ENCODE assay signal across 8 cellular contexts in the genomic region with DNA sequence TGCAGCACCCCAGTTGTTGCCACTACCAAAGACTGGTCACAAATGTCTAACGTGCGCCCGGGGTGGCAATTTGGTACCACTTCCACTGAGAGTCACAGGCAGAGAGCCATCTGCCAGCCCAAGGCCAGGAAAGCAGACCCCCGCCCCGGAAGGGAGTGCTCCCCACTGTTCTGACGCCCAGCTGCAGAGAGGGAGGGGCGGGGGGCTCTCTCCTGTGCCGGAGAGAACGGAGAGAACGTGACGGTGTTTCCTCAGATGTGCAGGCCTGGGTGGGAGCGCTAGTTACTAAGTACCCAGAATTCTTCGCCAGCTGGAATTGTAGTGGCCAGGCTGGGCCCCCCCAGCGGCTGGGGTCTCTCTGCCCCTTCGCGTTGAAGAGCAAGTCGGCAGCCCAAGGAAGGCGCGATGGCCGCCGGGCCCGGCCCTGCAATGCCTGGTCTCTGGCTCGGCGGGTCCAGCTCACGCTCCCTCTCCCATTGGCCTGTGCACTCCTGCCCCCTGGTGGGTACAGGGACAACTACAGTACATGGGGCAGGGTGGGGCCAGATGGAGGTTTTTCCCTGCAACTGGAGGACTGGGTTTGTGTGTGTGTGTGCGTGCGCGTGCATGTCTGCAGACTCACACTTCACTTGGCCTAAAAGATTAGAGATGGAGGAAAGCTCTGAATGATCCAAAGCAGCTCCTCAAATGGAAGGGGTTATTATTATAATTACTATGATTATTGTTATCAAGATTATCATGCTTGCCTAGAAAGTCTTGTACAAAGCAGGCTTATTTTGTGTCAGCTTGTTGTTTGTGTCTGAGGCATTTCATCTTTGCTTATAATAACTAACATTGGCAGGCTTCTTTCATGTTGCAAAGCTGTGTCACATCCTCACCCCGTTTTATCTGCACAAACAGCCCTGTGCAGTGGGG.
DNase-seq lines count a peak whose midpoint lies in the region; ATAC-seq, FAIRE-seq and TF ChIP-seq lines count a peak whose summit lies in the region.

No MANE protein-coding gene starts in this region.

- CTCF ChIA-PET in activated CD4-positive, alpha-beta T cell treated with anti-CD3 and anti-CD28 coated beads for 36 hours (lab: Charles Lee), result interaction anchor here (0.6 to 3.1 kb wide), 24 partner anchors 10 to 853 kb away, joined by 3 to 30 read pairs (median 4); no protein-coding TSS in a partner anchor

- dilution Hi-C loops in keratinocyte (cut with MboI; ENCODE audit: extremely low pct_ligation_motif_present, low sequenced_read_pairs), result no loop called here

- H3K9ac ChIP-seq in keratinocyte (ENCODE audit: control insufficient read depth, extremely low read depth, insufficient read depth, low read length), result no peak overlapping the region

- no peaks in the 10 kb centered on the region for H3K9me3 Mint-ChIP-seq in activated CD4-positive, alpha-beta T cell treated with anti-CD3 and anti-CD28 coated beads for 36 hours (ENCODE audit: low read depth)

- peaks cover 4% of the 10 kb centered on the region for H3K27me3 Mint-ChIP-seq in activated CD4-positive, alpha-beta T cell treated with anti-CD3 and anti-CD28 coated beads for 36 hours

- peaks cover 4% of the 10 kb centered on the region for H3K4me1 Mint-ChIP-seq in activated CD4-positive, alpha-beta T cell treated with anti-CD3 and anti-CD28 coated beads for 36 hours

- peak; percentile 89 to 98 (median 95) for TF ChIP-seq CTCF in keratinocyte (optimal IDR thresholded peaks at IDR 0.05 in 1 of 3, IDR thresholded peaks at IDR 0.05 in 1 of 3, conservative IDR thresholded peaks at IDR 0.05 in 1 of 3; ENCODE audit: extremely low read depth in 1 of 3, insufficient read depth in 2 of 3, low read length in 3 of 3)

- DNase-seq in SIG-M5 treated with dmso at 0.1 percent for 504 hours (lab: John Stamatoyannopoulos, UW; ENCODE audit: unreplicated experiment) (peak; percentile 48), SIG-M5 (lab: John Stamatoyannopoulos, UW) (no peak), NCI-H2196 treated with DMSO at 0.1 percent for 48 hours (lab: John Stamatoyannopoulos, UW; ENCODE audit: unreplicated experiment) (peak; percentile 27), cerebellar nuclear complex (lab: John Stamatoyannopoulos, UW) (peak; percentile 34 to 73), keratinocyte (ENCODE audit: low read depth, low spot score) (peak; percentile 33)
- DNase-seq in activated CD4-positive, alpha-beta T cell treated with anti-CD3 and anti-CD28 coated beads for 36 hours, result peak; percentile 89
- DNase-seq in stimulated activated CD4-positive, alpha-beta T cell treated with anti-CD3 and anti-CD28 coated beads, Interleukin-15, amount 100 ng/mL, for 48 hours (ENCODE audit: low read depth in 2 of 2), result peak; percentile 54 to 72

- H3K4me3 ChIP-seq in keratinocyte (ENCODE audit: control insufficient read depth in 2 of 3, extremely low read depth in 1 of 3, insufficient read depth in 2 of 3, low read depth in 1 of 3, low read length in 3 of 3), result no peak overlapping the region

- H3K36me3 Mint-ChIP-seq in activated CD4-positive, alpha-beta T cell treated with anti-CD3 and anti-CD28 coated beads for 36 hours (ENCODE audit: low read depth), result no peaks in the 10 kb centered on the region

- H3K27ac ChIP-seq in keratinocyte (ENCODE audit: control insufficient read depth, insufficient read depth, low read length), result no peak overlapping the region

- FAIRE-seq in keratinocyte (lab: Jason Lieb, UNC), result peak; percentile 36

- peak overlapping the region; percentile 60 for H2AFZ ChIP-seq in keratinocyte (ENCODE audit: control insufficient read depth, low read length)

- no peaks in the 10 kb centered on the region for H3K9me1 ChIP-seq in keratinocyte (ENCODE audit: control insufficient read depth, extremely low read depth, insufficient read depth, low read length)

- H3K4me1 ChIP-seq in keratinocyte (ENCODE audit: control insufficient read depth, extremely low read depth, insufficient read depth, low read length), result peaks cover 5% of the 10 kb centered on the region

- no peak overlapping the region for H3K27ac Mint-ChIP-seq in activated CD4-positive, alpha-beta T cell treated with anti-CD3 and anti-CD28 coated beads for 36 hours

- H4K20me1 ChIP-seq in keratinocyte (ENCODE audit: control insufficient read depth, extremely low read depth, insufficient read depth, low read length), result no peaks in the 10 kb centered on the region

- POLR2A ChIA-PET in activated CD4-positive, alpha-beta T cell treated with anti-CD3 and anti-CD28 coated beads for 36 hours (lab: Charles Lee), result no interaction called here

- peak overlapping the region; percentile 54 for H3K4me2 ChIP-seq in keratinocyte (ENCODE audit: control insufficient read depth, extremely low read depth, insufficient read depth, low read depth, low read length)

- H3K9me3 ChIP-seq in keratinocyte (ENCODE audit: control insufficient read depth, low read depth, low read length), result no peaks in the 10 kb centered on the region

- H3K36me3 ChIP-seq in keratinocyte (ENCODE audit: control insufficient read depth in 2 of 2, extremely low read depth in 1 of 2, insufficient read depth in 2 of 2, low read length in 2 of 2), result no peaks in the 10 kb centered on the region

- peak; percentile 93 for ATAC-seq in HG02981 (IDR thresholded peaks at IDR 0.05; ENCODE audit: unreplicated experiment)
- ATAC-seq in activated CD4-positive, alpha-beta T cell treated with anti-CD3 and anti-CD28 coated beads for 36 hours, result peak; percentile 99

- H3K4me3 Mint-ChIP-seq in activated CD4-positive, alpha-beta T cell treated with anti-CD3 and anti-CD28 coated beads for 36 hours, result no peak overlapping the region

- no peaks in the 10 kb centered on the region for H3K79me2 ChIP-seq in keratinocyte (ENCODE audit: control insufficient read depth, insufficient read depth, low read length)

- peaks cover 7% of the 10 kb centered on the region for H3K27me3 ChIP-seq in keratinocyte (ENCODE audit: control insufficient read depth, extremely low read depth, insufficient read depth, low read length)

- intact Hi-C loops in activated CD4-positive, alpha-beta T cell treated with anti-CD3 and anti-CD28 coated beads for 36 hours (cut with DNase I, micrococcal nuclease), result loop anchor here (1.0 to 10.0 kb wide), 10 partner anchors 113 to 853 kb away; no protein-coding TSS in a partner anchor
